In the genomic region with DNA sequence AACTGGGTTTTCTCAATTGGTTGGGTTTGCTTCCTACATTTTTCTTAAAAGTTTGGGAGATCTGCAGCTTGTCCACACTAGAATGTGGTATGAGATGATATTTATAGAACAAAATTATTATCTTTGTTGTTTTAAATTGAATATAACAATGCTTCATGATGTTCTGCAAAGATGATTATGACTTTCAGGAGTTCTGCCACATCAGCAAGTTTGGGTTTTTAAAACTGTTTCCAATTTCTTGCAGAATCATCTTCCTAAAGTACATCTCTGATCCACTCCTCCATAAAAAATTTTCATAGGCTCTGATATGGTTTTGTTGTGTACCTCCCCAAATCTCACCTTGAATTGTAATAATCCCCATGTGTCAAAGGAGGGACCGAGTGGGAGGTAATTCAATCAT, we compare ENCODE assay signal across 2 cellular contexts.
TF ChIP-seq lines count a peak whose summit lies in the region.

No MANE protein-coding gene starts in this region.

TF ChIP-seq in HepG2, 621 proteins besides CTCF, POLR2A, EP300 and RAD21 (continued from another document):
- TF ChIP-seq, protein P1, sequence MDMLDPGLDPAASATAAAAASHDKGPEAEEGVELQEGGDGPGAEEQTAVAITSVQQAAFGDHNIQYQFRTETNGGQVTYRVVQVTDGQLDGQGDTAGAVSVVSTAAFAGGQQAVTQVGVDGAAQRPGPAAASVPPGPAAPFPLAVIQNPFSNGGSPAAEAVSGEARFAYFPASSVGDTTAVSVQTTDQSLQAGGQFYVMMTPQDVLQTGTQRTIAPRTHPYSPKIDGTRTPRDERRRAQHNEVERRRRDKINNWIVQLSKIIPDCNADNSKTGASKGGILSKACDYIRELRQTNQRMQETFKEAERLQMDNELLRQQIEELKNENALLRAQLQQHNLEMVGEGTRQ (IDR thresholded peaks at IDR 0.05; ENCODE audit: low read depth, low read length), result no peak
- TF ChIP-seq, protein P1 (CRISPR knock-in tag; IDR thresholded peaks at IDR 0.05; ENCODE audit: borderline replicate concordance), result no peak
- no peak for TF ChIP-seq BRCA1 (CRISPR knock-in tag; IDR thresholded peaks at IDR 0.05)
- TF ChIP-seq, protein P2, sequence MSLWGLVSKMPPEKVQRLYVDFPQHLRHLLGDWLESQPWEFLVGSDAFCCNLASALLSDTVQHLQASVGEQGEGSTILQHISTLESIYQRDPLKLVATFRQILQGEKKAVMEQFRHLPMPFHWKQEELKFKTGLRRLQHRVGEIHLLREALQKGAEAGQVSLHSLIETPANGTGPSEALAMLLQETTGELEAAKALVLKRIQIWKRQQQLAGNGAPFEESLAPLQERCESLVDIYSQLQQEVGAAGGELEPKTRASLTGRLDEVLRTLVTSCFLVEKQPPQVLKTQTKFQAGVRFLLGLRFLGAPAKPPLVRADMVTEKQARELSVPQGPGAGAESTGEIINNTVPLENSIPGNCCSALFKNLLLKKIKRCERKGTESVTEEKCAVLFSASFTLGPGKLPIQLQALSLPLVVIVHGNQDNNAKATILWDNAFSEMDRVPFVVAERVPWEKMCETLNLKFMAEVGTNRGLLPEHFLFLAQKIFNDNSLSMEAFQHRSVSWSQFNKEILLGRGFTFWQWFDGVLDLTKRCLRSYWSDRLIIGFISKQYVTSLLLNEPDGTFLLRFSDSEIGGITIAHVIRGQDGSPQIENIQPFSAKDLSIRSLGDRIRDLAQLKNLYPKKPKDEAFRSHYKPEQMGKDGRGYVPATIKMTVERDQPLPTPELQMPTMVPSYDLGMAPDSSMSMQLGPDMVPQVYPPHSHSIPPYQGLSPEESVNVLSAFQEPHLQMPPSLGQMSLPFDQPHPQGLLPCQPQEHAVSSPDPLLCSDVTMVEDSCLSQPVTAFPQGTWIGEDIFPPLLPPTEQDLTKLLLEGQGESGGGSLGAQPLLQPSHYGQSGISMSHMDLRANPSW (CRISPR knock-in tag; IDR thresholded peaks at IDR 0.05; ENCODE audit: borderline replicate concordance), result no peak
- no peak for TF ChIP-seq MATR3 (CRISPR knock-in tag; IDR thresholded peaks at IDR 0.05)
- TF ChIP-seq ATM (IDR thresholded peaks at IDR 0.05; ENCODE audit: borderline replicate concordance), result no peak
- no peak for TF ChIP-seq ZNF337 (CRISPR knock-in tag; IDR thresholded peaks at IDR 0.05; ENCODE audit: borderline replicate concordance, low read depth)
- no peak for TF ChIP-seq HIVEP1 (CRISPR knock-in tag; IDR thresholded peaks at IDR 0.05)
- no peak for TF ChIP-seq TGIF2 (CRISPR knock-in tag; IDR thresholded peaks at IDR 0.05)
- TF ChIP-seq ZNF841 (CRISPR knock-in tag; IDR thresholded peaks at IDR 0.05; ENCODE audit: borderline replicate concordance), result no peak
- no peak for TF ChIP-seq ATF7-NPFF (CRISPR knock-in tag; IDR thresholded peaks at IDR 0.05; ENCODE audit: low read depth)
- TF ChIP-seq MAFF (IDR thresholded peaks at IDR 0.05; ENCODE audit: low read depth, low read length), result peak; percentile 65
TF ChIP-seq in HepG2: peak in this region for 2.

TF ChIP-seq in K562, 482 proteins besides CTCF, POLR2A, EP300 and RAD21 (continued from another document):
- no peak for TF ChIP-seq E2F5 (CRISPR knock-in tag; IDR thresholded peaks at IDR 0.05)
- TF ChIP-seq, protein P3, sequence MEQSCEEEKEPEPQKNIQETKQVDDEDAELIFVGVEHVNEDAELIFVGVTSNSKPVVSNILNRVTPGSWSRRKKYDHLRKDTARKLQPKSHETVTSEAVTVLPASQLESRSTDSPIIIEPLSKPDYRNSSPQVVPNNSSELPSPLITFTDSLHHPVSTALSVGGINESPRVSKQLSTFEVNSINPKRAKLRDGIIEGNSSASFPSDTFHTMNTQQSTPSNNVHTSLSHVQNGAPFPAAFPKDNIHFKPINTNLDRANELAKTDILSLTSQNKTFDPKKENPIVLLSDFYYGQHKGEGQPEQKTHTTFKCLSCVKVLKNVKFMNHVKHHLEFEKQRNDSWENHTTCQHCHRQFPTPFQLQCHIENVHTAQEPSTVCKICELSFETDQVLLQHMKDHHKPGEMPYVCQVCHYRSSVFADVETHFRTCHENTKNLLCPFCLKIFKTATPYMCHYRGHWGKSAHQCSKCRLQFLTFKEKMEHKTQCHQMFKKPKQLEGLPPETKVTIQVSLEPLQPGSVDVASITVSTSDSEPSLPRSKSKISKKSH (CRISPR knock-in tag; IDR thresholded peaks at IDR 0.05), result no peak
- peak; percentile 38; the same call in 1 of the 2 replicates for TF ChIP-seq MAFK (IDR thresholded peaks at IDR 0.05; ENCODE audit: low read length)
- TF ChIP-seq C11orf30 (IDR thresholded peaks at IDR 0.05; ENCODE audit: low read depth), result peak; percentile 47; the same call in 1 of the 2 replicates
